Comparison of ENCODE assay signal across 8 cellular contexts in the genomic region with DNA sequence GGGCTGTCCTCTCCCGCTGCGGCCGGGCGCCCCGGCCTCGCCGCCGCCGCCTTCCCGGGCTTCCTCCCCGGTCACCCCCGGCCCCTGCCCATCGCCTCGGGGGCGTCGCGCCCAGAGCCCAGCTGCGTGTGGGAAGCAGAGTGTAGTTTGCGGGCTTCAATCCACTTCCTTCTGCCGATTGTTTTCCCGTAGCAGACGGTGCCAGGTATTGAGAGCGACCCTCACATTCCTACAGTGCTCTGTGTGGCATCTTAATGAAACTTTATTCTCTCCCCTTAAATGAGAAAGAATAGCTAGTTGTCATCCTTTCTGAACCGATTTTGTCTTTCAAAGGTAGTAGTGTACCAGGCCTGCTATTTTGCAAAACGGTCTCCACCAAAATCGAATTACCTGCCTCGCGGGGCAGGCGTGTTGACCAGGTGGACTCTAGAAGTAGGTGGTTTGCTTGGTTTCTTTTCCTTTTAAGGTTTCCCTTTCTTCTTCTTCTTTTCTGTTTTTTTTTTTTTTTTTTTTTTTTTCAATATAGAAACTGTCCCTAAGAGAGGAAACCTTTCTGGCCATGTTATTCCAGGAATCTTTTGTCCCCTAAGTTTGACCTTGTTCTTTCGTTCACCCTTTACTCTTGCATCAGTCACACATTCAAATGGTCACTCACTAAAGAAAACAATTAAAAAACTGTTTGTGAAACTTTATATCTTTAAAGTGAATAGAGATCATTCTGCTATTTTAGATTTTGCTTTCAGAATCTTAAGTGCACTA. TPM values are rescaled to one million over a fixed set of nuclear protein-coding genes. Genes with fewer than 3 reads are reported as not detected.
A peak's percentile ranks its signal among the peaks of the same experiment; 100 is the strongest.
DNase-seq lines count a peak whose midpoint lies in the region; ATAC-seq, FAIRE-seq and TF ChIP-seq lines count a peak whose summit lies in the region.

No MANE protein-coding gene starts in this region.

- H2AFZ ChIP-seq in endothelial cell of umbilical vein (ENCODE audit: low read depth, low read length) (no peak overlapping the region), neural cell (ENCODE audit: low read depth, low read length) (no peak overlapping the region)

- ATAC-seq in GM21515 (IDR thresholded peaks at IDR 0.05; ENCODE audit: unreplicated experiment) (peak; percentile 0), GM18517 (IDR thresholded peaks at IDR 0.05; ENCODE audit: unreplicated experiment) (no peak)

- CTCF ChIA-PET in endothelial cell of umbilical vein (lab: Charles Lee), result interaction anchor here (0.7 to 1.2 kb wide), 3 partner anchors 10 to 102 kb away, joined by 3 to 5 read pairs (median 3); no protein-coding TSS in a partner anchor

- H3K4me2 ChIP-seq in endothelial cell of umbilical vein (ENCODE audit: insufficient read depth, low read length) (peak overlapping the region; percentile 100), neural cell (ENCODE audit: low read length) (peak overlapping the region; percentile 33)

- BruUV-seq in endothelial cell of umbilical vein (replicated peaks; lab: Mats Ljungman, UMichigan), result no TSS peak

- no peaks in the 10 kb centered on the region for H3K9me2 ChIP-seq in neural cell (ENCODE audit: insufficient read depth, low read length)

- H3K27me3 ChIP-seq in SJCRH30 (no peaks in the 10 kb centered on the region), endothelial cell of umbilical vein (ENCODE audit: control insufficient read depth in 2 of 2, insufficient read depth in 2 of 2, low read length in 2 of 2) (no peaks in the 10 kb centered on the region), neural cell (ENCODE audit: insufficient read depth, low read depth, low read length) (no peaks in the 10 kb centered on the region)

- no peaks in the 10 kb centered on the region for H3K36me3 ChIP-seq in SJCRH30
- no peaks in the 10 kb centered on the region for H3K36me3 ChIP-seq in endothelial cell of umbilical vein (ENCODE audit: control insufficient read depth in 2 of 2, extremely low read depth in 1 of 2, insufficient read depth in 2 of 2, low read length in 2 of 2)
- no peaks in the 10 kb centered on the region for H3K36me3 ChIP-seq in neural cell (ENCODE audit: insufficient read depth, low read length)

- no peaks in the 10 kb centered on the region for H3K9me1 ChIP-seq in endothelial cell of umbilical vein (replicated peaks; ENCODE audit: control insufficient read depth, extremely low read depth, insufficient read depth, low read length)

- H3K79me2 ChIP-seq in endothelial cell of umbilical vein (ENCODE audit: control insufficient read depth, insufficient read depth, low read length) (peaks cover 57% of the 10 kb centered on the region), neural cell (replicated peaks; ENCODE audit: insufficient read depth, low read length) (peaks cover 32% of the 10 kb centered on the region)

- TF ChIP-seq CTCF in AG09309 (IDR thresholded peaks at IDR 0.05; ENCODE audit: control insufficient read depth, insufficient read depth, low read depth, low read length, missing control alignments), result no peak
- no peak for TF ChIP-seq CTCF in endothelial cell of umbilical vein (IDR thresholded peaks at IDR 0.05; ENCODE audit: extremely low read depth in 1 of 2, insufficient read depth in 1 of 2, low read depth in 1 of 2, low read length in 2 of 2)
- no peak for TF ChIP-seq CTCF in neural cell (IDR thresholded peaks at IDR 0.05; ENCODE audit: poor library complexity, severe bottlenecking)

- TF ChIP-seq RAD21 in neural cell (conservative IDR thresholded peaks at IDR 0.05), result no peak

- no peaks in the 10 kb centered on the region for H3F3A ChIP-seq in neural cell (ENCODE audit: insufficient read depth, low read length, poor library complexity, severe bottlenecking)

- no peak for FAIRE-seq in endothelial cell of umbilical vein (lab: Jason Lieb, UNC)

- POLR2A ChIA-PET in endothelial cell of umbilical vein (lab: Charles Lee), result no interaction called here

- no peak for TF ChIP-seq EP300 in neural cell (conservative IDR thresholded peaks at IDR 0.05; ENCODE audit: poor library complexity, severe bottlenecking)

- no peak for TF ChIP-seq POLR2A in endothelial cell of umbilical vein (IDR thresholded peaks at IDR 0.05; ENCODE audit: low read depth, low read length)

- H4K20me1 ChIP-seq in endothelial cell of umbilical vein (replicated peaks; ENCODE audit: control insufficient read depth, extremely low read depth, insufficient read depth, low read length), result peaks cover 3% of the 10 kb centered on the region
- no peaks in the 10 kb centered on the region for H4K20me1 ChIP-seq in neural cell (ENCODE audit: insufficient read depth)

- H3K4me1 ChIP-seq in SJCRH30 (peaks cover 9% of the 10 kb centered on the region), endothelial cell of umbilical vein (ENCODE audit: control insufficient read depth, extremely low read depth, insufficient read depth, low read length) (peaks cover 25% of the 10 kb centered on the region)

- dilution Hi-C loops in endothelial cell of umbilical vein (cut with MboI; ENCODE audit: extremely low pct_ligation_motif_present, low sequenced_read_pairs), result no loop called here

- H3K9ac ChIP-seq in endothelial cell of umbilical vein (replicated peaks; ENCODE audit: extremely low read depth, insufficient read depth, low read length), result peak overlapping the region; percentile 92
- peak overlapping the region; percentile 64 for H3K9ac ChIP-seq in neural cell (ENCODE audit: low read length)

- intact Hi-C loops in endothelial cell of umbilical vein (cut with micrococcal nuclease), result loop anchor here (1.0 to 5.0 kb wide), 3 partner anchors 96 to 668 kb away; partner anchors contain the start of gene NRIP1

- H3K9me3 ChIP-seq in SJCRH30 (replicated peaks) (no peaks in the 10 kb centered on the region), endothelial cell of umbilical vein (replicated peaks; ENCODE audit: control insufficient read depth, insufficient read depth, low read length) (no peaks in the 10 kb centered on the region), neural cell (ENCODE audit: low read length) (no peaks in the 10 kb centered on the region)

- H3K4me3 ChIP-seq in AG09309 (ENCODE audit: control insufficient read depth, low read depth, low read length) (peak overlapping the region; percentile 74), SJCRH30 (peak overlapping the region; percentile 97), endothelial cell of umbilical vein (replicated peaks in 1 of 3; ENCODE audit: insufficient read depth in 1 of 3, low read depth in 1 of 3, low read length in 3 of 3) (peak overlapping the region; percentile 92 to 99 (median 95)), neural cell (ENCODE audit: low read length) (peak overlapping the region; percentile 64)

- H3K27ac ChIP-seq in SJCRH30 (peak overlapping the region; percentile 67), endothelial cell of umbilical vein (ENCODE audit: insufficient read depth, low read depth, low read length) (peak overlapping the region; percentile 82), neural cell (ENCODE audit: low read length) (no peak overlapping the region)

- no peak for DNase-seq in AG09309 (ENCODE audit: low read depth)
- DNase-seq in SJCRH30, result no peak
- DNase-seq in endothelial cell of umbilical vein (ENCODE audit: low read depth, low spot score), result peak; percentile 56
- no peak for DNase-seq in GDM1 (lab: John Stamatoyannopoulos, UW)
- no peak for DNase-seq in NCI-H1105 (lab: John Stamatoyannopoulos, UW)

TF ChIP-seq in endothelial cell of umbilical vein, 7 proteins besides CTCF, POLR2A, EP300 and RAD21:
- TF ChIP-seq FOS (IDR thresholded peaks at IDR 0.05; ENCODE audit: borderline replicate concordance, insufficient read depth, low read length), result no peak
- no peak for TF ChIP-seq JUN (IDR thresholded peaks at IDR 0.05; ENCODE audit: borderline replicate concordance, insufficient read depth, insufficient read length, low read depth)
- TF ChIP-seq GATA2 (IDR thresholded peaks at IDR 0.05; ENCODE audit: insufficient read depth, insufficient read length, low read depth, low read length), result no peak
- TF ChIP-seq MYC (IDR thresholded peaks at IDR 0.05; ENCODE audit: low read depth, low read length), result no peak
- TF ChIP-seq, protein P1, sequence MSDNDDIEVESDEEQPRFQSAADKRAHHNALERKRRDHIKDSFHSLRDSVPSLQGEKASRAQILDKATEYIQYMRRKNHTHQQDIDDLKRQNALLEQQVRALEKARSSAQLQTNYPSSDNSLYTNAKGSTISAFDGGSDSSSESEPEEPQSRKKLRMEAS (IDR thresholded peaks at IDR 0.05; ENCODE audit: insufficient read depth, insufficient read length), result no peak
- TF ChIP-seq EZH2 (IDR thresholded peaks at IDR 0.05; ENCODE audit: borderline replicate concordance, low read depth, low read length, severe bottlenecking), result no peak
- TF ChIP-seq POLR2AphosphoS5 (IDR thresholded peaks at IDR 0.05; ENCODE audit: insufficient read depth, low read depth, low read length), result no peak

TF ChIP-seq in neural cell, 6 proteins besides CTCF, POLR2A, EP300 and RAD21:
- TF ChIP-seq SMC3 (conservative IDR thresholded peaks at IDR 0.05; ENCODE audit: poor library complexity) (no peak), POLR2AphosphoS5 (IDR thresholded peaks at IDR 0.05) (no peak)

RNA-seq across cellular contexts. Expression of gene USP25, which starts 0.9 kb away (rescaled TPM):
- total RNA-seq in SJCRH30 (2014; rRNA removed; shearing (Covaris generic)), result 33.8 and 37.6 TPM in 2 replicates
- total RNA-seq in endothelial cell of umbilical vein, result 66.9 and 67.5 TPM in 2 replicates
- polyA plus RNA-seq in endothelial cell of umbilical vein (13.6 and 14.4 TPM in 2 replicates), neural cell (15.0 and 19.2 TPM in 2 replicates)
- polyA plus RNA-seq in endothelial cell of umbilical vein (2011; cell fraction: cytosol; rRNA removed), result 17.7 and 18.1 TPM in 2 replicates
- polyA plus RNA-seq in endothelial cell of umbilical vein (2011; cell fraction: nucleus; rRNA removed), result 44.6 and 56.6 TPM in 2 replicates
- polyA plus RNA-seq in endothelial cell of umbilical vein (2012), result 51.0 TPM in 2 replicates
- polyA minus RNA-seq in endothelial cell of umbilical vein (66.9 and 78.5 TPM in 2 replicates), neural cell (39.7 and 49.0 TPM in 2 replicates)
- polyA minus RNA-seq in endothelial cell of umbilical vein (2011; cell fraction: cytosol; rRNA and poly(A)+ RNA removed), result 31.7 TPM
- polyA minus RNA-seq in endothelial cell of umbilical vein (2011; cell fraction: nucleus; rRNA and poly(A)+ RNA removed), result 227 and 311 TPM in 2 replicates
